Comparison of ENCODE assay signal across 17 cellular contexts in genomic region chr4:72984351-72984750, GRCh38.
"Had no signal": no experiment of that assay in that cellular context is flagged by ENCODE, and none has a peak within 500 bp of the region (broad histone marks: within the 10 kb centered on the region; RNA-seq: fewer than 3 reads in every experiment).

No MANE protein-coding gene starts in this region.

- DNase-seq: activated CD4-positive, CD25-positive, alpha-beta regulatory T cell treated with anti-CD3 and anti-CD28 coated beads, Interleukin-2, amount 50 U/mL, for 72 hours; activated CD8-positive, alpha-beta memory T cell treated with anti-CD3 and anti-CD28 coated beads for 24 hours; activated CD8-positive, alpha-beta memory T cell treated with anti-CD3 and anti-CD28 coated beads, Interleukin-2, amount 50 U/mL, for 4 hours; activated gamma-delta T cell; activated naive CD8-positive, alpha-beta T cell treated with anti-CD3 and anti-CD28 coated beads, Interleukin-2, amount 10 ng/mL, durations not matched to agents 7 days and 5 days; amygdala; heart left ventricle; left cardiac atrium; midbrain; natural killer cell; ovary; stimulated activated naive B cell treated with anti-CD40 and anti-IgM and Interleukin-4, amounts not matched to agents 10 μg/mL and 1 μg/mL and 100 μg/mL, for 72 hours; substantia nigra; T-helper 1 cell; thyroid gland; upper lobe of right lung; WERI-Rb-1 had no signal

- H3K27me3 Mint-ChIP-seq: activated naive CD8-positive, alpha-beta T cell treated with anti-CD3 and anti-CD28 coated beads, Interleukin-2, amount 10 ng/mL, durations not matched to agents 7 days and 5 days; stimulated activated naive B cell treated with anti-CD40 and anti-IgM and Interleukin-4, amounts not matched to agents 10 μg/mL and 1 μg/mL and 100 μg/mL, for 72 hours had no signal

- H3K36me3 Mint-ChIP-seq: activated naive CD8-positive, alpha-beta T cell treated with anti-CD3 and anti-CD28 coated beads, Interleukin-2, amount 10 ng/mL, durations not matched to agents 7 days and 5 days; natural killer cell; stimulated activated naive B cell treated with anti-CD40 and anti-IgM and Interleukin-4, amounts not matched to agents 10 μg/mL and 1 μg/mL and 100 μg/mL, for 72 hours had no signal

- H3K4me3 Mint-ChIP-seq: activated naive CD8-positive, alpha-beta T cell treated with anti-CD3 and anti-CD28 coated beads, Interleukin-2, amount 10 ng/mL, durations not matched to agents 7 days and 5 days; natural killer cell; stimulated activated naive B cell treated with anti-CD40 and anti-IgM and Interleukin-4, amounts not matched to agents 10 μg/mL and 1 μg/mL and 100 μg/mL, for 72 hours had no signal

- ATAC-seq: heart left ventricle; left cardiac atrium; natural killer cell; stimulated activated naive B cell treated with anti-CD40 and anti-IgM and Interleukin-4, amounts not matched to agents 10 μg/mL and 1 μg/mL and 100 μg/mL, for 72 hours; upper lobe of right lung had no signal

- H3K4me1 Mint-ChIP-seq: activated naive CD8-positive, alpha-beta T cell treated with anti-CD3 and anti-CD28 coated beads, Interleukin-2, amount 10 ng/mL, durations not matched to agents 7 days and 5 days; natural killer cell; stimulated activated naive B cell treated with anti-CD40 and anti-IgM and Interleukin-4, amounts not matched to agents 10 μg/mL and 1 μg/mL and 100 μg/mL, for 72 hours had no signal

- H3K9me3 Mint-ChIP-seq: activated naive CD8-positive, alpha-beta T cell treated with anti-CD3 and anti-CD28 coated beads, Interleukin-2, amount 10 ng/mL, durations not matched to agents 7 days and 5 days had no signal

- H3K27ac Mint-ChIP-seq: activated naive CD8-positive, alpha-beta T cell treated with anti-CD3 and anti-CD28 coated beads, Interleukin-2, amount 10 ng/mL, durations not matched to agents 7 days and 5 days; natural killer cell; stimulated activated naive B cell treated with anti-CD40 and anti-IgM and Interleukin-4, amounts not matched to agents 10 μg/mL and 1 μg/mL and 100 μg/mL, for 72 hours had no signal
